Comparison of ENCODE assay signal across 30 cellular contexts in genomic region chr10:124928084-124928483, GRCh38.
"Had no signal": no experiment of that assay in that cellular context is flagged by ENCODE, and none has a peak within 500 bp of the region (broad histone marks: within the 10 kb centered on the region; RNA-seq: fewer than 3 reads in every experiment).

No MANE protein-coding gene starts in this region.

- H3K9me3 ChIP-seq: ascending aorta, ovary, sigmoid colon, stomach, thyroid gland, upper lobe of right lung had no signal

- H3K4me3 Mint-ChIP-seq: activated naive CD4-positive, alpha-beta T cell treated with anti-CD3 and anti-CD28 coated beads for 36 hours; activated naive CD8-positive, alpha-beta T cell treated with anti-CD3 and anti-CD28 coated beads, Interleukin-2, amount 10 ng/mL, durations not matched to agents 7 days and 5 days; activated T-helper 1 cell treated with anti-CD3 and anti-CD28 coated beads, Interleukin-12 subunit alpha, Interleukin-12 subunit beta, Interleukin-2, Interleukin-4 antibody, amounts not matched to agents 30 ng/mL and 10 ng/mL and 1 ng/mL, durations not matched to agents 14 hours and 24 hours and 36 hours; brain; natural killer cell; stimulated activated memory B cell treated with anti-CD40 and anti-IgM and Interleukin-4, amounts not matched to agents 10 μg/mL and 1 μg/mL and 100 μg/mL, for 72 hours; T-cell had no signal

- H3K27ac ChIP-seq: ascending aorta, coronary artery, hepatocyte, ovary, sigmoid colon, stomach, thyroid gland, upper lobe of right lung had no signal

- H3K27ac Mint-ChIP-seq: activated naive CD4-positive, alpha-beta T cell treated with anti-CD3 and anti-CD28 coated beads for 36 hours; activated naive CD8-positive, alpha-beta T cell treated with anti-CD3 and anti-CD28 coated beads, Interleukin-2, amount 10 ng/mL, durations not matched to agents 7 days and 5 days; activated T-helper 1 cell treated with anti-CD3 and anti-CD28 coated beads, Interleukin-12 subunit alpha, Interleukin-12 subunit beta, Interleukin-2, Interleukin-4 antibody, amounts not matched to agents 30 ng/mL and 10 ng/mL and 1 ng/mL, durations not matched to agents 14 hours and 24 hours and 36 hours; natural killer cell; progenitor cell of endocrine pancreas; stimulated activated memory B cell treated with anti-CD40 and anti-IgM and Interleukin-4, amounts not matched to agents 10 μg/mL and 1 μg/mL and 100 μg/mL, for 72 hours; T-cell had no signal

- H3K4me3 ChIP-seq: ascending aorta, coronary artery, dorsolateral prefrontal cortex, hepatocyte, lung, ovary, sigmoid colon, stomach, thyroid gland, upper lobe of right lung had no signal

- H3K4me1 ChIP-seq: thyroid gland had no signal

- H3K36me3 ChIP-seq: ovary, thyroid gland, upper lobe of right lung had no signal

- DNase-seq: activated CD4-positive, alpha-beta T cell treated with anti-CD3 and anti-CD28 coated beads for 4 hours; activated CD4-positive, alpha-beta T cell treated with anti-CD3 and anti-CD28 coated beads, Interleukin-2, amount 50 U/mL, for 48 hours; activated CD4-positive, CD25-positive, alpha-beta regulatory T cell; activated CD8-positive, alpha-beta memory T cell treated with anti-CD3 and anti-CD28 coated beads, Interleukin-2, amount 50 U/mL, for 4 hours; activated effector memory CD4-positive, alpha-beta T cell treated with anti-CD3 and anti-CD28 coated beads, Interleukin-2, amount 50 U/mL, for 16 hours; activated naive CD4-positive, alpha-beta T cell treated with anti-CD3 and anti-CD28 coated beads for 36 hours; activated naive CD8-positive, alpha-beta T cell treated with anti-CD3 and anti-CD28 coated beads, Interleukin-2, amount 10 ng/mL, durations not matched to agents 7 days and 5 days; activated T-cell treated with anti-CD3 and anti-CD28 coated beads, Interleukin-2, amount 50 U/mL, for 1 hour; dorsolateral prefrontal cortex; effector memory CD4-positive, alpha-beta T cell; left cardiac atrium; mesendoderm; natural killer cell; ovary; sigmoid colon; small intestine; stimulated activated CD4-positive, alpha-beta T cell treated with anti-CD3 and anti-CD28 coated beads, Interleukin-4, amount 100 ng/mL, for 4 hours; stimulated activated CD8-positive, alpha-beta memory T cell treated with anti-CD3 and anti-CD28 coated beads, Interleukin-4, amount 100 ng/mL, for 48 hours; stomach; T-cell; thyroid gland; upper lobe of right lung had no signal

- H3K36me3 Mint-ChIP-seq: natural killer cell had no signal

- H3K27me3 Mint-ChIP-seq: activated naive CD8-positive, alpha-beta T cell treated with anti-CD3 and anti-CD28 coated beads, Interleukin-2, amount 10 ng/mL, durations not matched to agents 7 days and 5 days; progenitor cell of endocrine pancreas; stimulated activated memory B cell treated with anti-CD40 and anti-IgM and Interleukin-4, amounts not matched to agents 10 μg/mL and 1 μg/mL and 100 μg/mL, for 72 hours; T-cell had no signal

- ATAC-seq: natural killer cell; stimulated activated memory B cell treated with anti-CD40 and anti-IgM and Interleukin-4, amounts not matched to agents 10 μg/mL and 1 μg/mL and 100 μg/mL, for 72 hours; T-cell; upper lobe of right lung had no signal
